In the genomic region with DNA sequence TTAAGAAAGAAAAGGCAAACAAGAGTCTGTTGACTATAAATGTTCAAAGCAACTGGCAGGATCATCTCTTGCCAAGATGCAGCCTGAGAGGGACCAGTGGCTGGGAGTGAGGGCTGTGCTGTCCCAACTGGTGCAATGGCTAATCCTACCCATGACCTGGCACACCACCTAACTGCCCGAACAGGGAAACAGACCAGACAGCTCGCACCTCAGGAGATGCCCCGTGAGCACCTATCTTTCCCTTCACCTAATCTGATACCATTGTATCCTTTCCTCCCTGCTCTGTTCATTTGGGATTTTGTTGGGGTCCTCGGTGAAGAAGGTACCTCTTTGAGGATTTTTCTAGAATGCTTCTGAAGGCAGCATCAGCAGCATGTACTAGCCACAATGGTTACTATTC, we compare ENCODE assay signal across 7 cellular contexts.
"Had no signal": no experiment of that assay in that cellular context is flagged by ENCODE, and none has a peak within 500 bp of the region (broad histone marks: within the 10 kb centered on the region; RNA-seq: fewer than 3 reads in every experiment).

No MANE protein-coding gene starts in this region.

- H3K9ac ChIP-seq: GM23248 had no signal

- ATAC-seq: HCT116 had no signal

- DNase-seq: GM23248, GOT3, H7, HFFc6 had no signal

- H3K27ac Mint-ChIP-seq: HFFc6 had no signal

- H3K9me3 Mint-ChIP-seq: HFFc6, IgD-negative memory B cell had no signal

- H3K4me3 ChIP-seq: GM23248, HAP-1 had no signal

- H3K4me1 ChIP-seq: HAP-1 had no signal

- H3K4me1 Mint-ChIP-seq: IgD-negative memory B cell had no signal

- H3K9me3 ChIP-seq: HAP-1 had no signal

- H3K27ac ChIP-seq: GM23248 had no signal

- H3K27me3 Mint-ChIP-seq: IgD-negative memory B cell had no signal

- H3K4me3 Mint-ChIP-seq: IgD-negative memory B cell had no signal

- H3K36me3 ChIP-seq: HAP-1 had no signal
